8 cellular contexts compared by ENCODE assay signal in the genomic region with DNA sequence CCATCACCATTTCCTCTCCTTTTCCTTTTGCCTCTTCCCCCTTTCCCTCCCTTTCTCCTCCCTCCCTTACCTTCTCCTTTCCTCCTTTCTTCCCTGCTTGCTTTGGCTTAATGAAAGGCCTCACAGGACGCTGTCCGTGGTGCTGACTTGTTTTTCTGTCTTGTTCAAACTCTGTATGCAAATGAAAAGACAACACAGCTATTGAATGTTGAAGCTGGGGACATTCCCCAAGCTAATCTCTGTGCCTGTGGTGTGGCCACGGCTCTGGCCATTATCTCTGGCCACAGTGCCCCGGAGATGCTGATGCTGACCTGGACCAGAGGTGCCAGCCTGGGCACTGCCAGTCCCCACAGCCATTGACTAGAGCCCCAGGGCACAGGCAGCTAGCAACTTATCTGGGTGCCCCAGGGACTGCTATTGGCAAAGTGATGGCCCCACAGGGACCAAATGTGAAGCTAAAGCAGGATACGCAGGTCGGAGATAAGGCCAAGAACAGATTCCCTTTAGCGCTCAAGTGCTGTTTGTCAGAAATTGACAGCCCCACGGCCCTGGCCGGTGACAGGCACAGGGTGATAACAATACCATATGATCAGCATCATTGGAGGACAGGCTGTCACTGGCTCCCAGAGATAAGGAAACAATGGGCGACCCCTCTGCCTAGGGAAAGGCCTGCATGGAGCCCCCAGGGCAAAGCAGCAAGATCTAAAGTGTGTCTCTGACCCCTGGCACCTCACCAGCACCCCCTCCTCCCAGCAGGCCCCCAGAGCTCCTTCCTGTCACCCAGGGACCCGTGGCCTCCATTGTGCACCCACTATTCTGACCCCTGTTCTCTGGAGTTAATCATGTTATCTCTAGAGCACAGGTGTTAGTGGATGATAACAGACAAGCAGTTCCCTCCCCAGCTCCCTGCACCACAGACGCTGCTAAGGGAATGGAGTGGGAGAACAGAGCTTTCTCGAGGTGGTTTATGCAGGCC.
DNase-seq lines count a peak whose midpoint lies in the region; ATAC-seq and TF ChIP-seq lines count a peak whose summit lies in the region.

No MANE protein-coding gene starts in this region.

- peaks cover 57% of the 10 kb centered on the region for H3K27me3 ChIP-seq in NT2/D1 (ENCODE audit: insufficient read depth, insufficient read length)

- no peak overlapping the region for H3K9ac ChIP-seq in NT2/D1 (ENCODE audit: insufficient read length, low read depth)

- H3K36me3 ChIP-seq in NT2/D1 (ENCODE audit: insufficient read depth, insufficient read length, low read length), result no peaks in the 10 kb centered on the region

- TF ChIP-seq CTCF in GM13977 (IDR thresholded peaks at IDR 0.05; ENCODE audit: extremely low read depth, insufficient read depth, missing control alignments), result no peak

- in situ Hi-C loops in GM13977 (cut with MboI; ENCODE audit: low pct_unique_long_range_greater_than_20kb, low sequenced_read_pairs, unreplicated experiment), result no loop called here

- H3K4me3 ChIP-seq in NT2/D1 (ENCODE audit: insufficient read length, low read depth), result no peak overlapping the region

- H3K4me1 ChIP-seq in NT2/D1 (ENCODE audit: insufficient read depth, insufficient read length), result no peaks in the 10 kb centered on the region

- DNase-seq in GM13977 (ENCODE audit: low spot score), result peak; percentile 58
- DNase-seq in NT2/D1 (ENCODE audit: low read depth, low spot score), result peak; percentile 88
- peak; percentile 13 for DNase-seq in activated effector memory CD4-positive, alpha-beta T cell treated with Interleukin-2 at 50 U/mL for 16 hours
- DNase-seq in hepatic stellate cell (ENCODE audit: low spot score), result peak; percentile 31
- DNase-seq in stimulated activated CD4-positive, alpha-beta T cell treated with anti-CD3 and anti-CD28 coated beads, Interleukin-2, amount 100 ng/mL, for 48 hours, result peak; percentile 45 to 49
- no peak for DNase-seq in NCI-H446 treated with DMSO at 0.1 percent for 48 hours (lab: John Stamatoyannopoulos, UW)

- no peak for ATAC-seq in HG03432 (IDR thresholded peaks at IDR 0.05; ENCODE audit: unreplicated experiment)
- no peak for ATAC-seq in GM21717 (IDR thresholded peaks at IDR 0.05; ENCODE audit: unreplicated experiment)

- no peaks in the 10 kb centered on the region for H3K9me3 ChIP-seq in NT2/D1 (ENCODE audit: insufficient read depth, low read length)
